11 cellular contexts compared by ENCODE assay signal in genomic region chr1:207754011-207754410, GRCh38. TPM values are rescaled to one million over a fixed set of nuclear protein-coding genes. Genes with fewer than 3 reads are reported as not detected.
DNase-seq lines count a peak whose midpoint lies in the region; ATAC-seq, FAIRE-seq and TF ChIP-seq lines count a peak whose summit lies in the region.
"Had no signal": no experiment of that assay in that cellular context is flagged by ENCODE, and none has a peak within 500 bp of the region (broad histone marks: within the 10 kb centered on the region; RNA-seq: fewer than 3 reads in every experiment).

No MANE protein-coding gene starts in this region.

- intact Hi-C loops in spleen (cut with DNase I; ENCODE audit: low total_unique reads): no loop called here

- peaks cover 48% of the 10 kb centered on the region for H4K20me1 ChIP-seq in astrocyte (ENCODE audit: insufficient read depth, low read length)

- peak overlapping the region; percentile 5; the same call in 1 of the 2 replicates for H3K4me3 ChIP-seq in AG04450 (ENCODE audit: low read depth, low read length)
- H3K4me3 ChIP-seq in HUES48 (ENCODE audit: low read depth, low read length): peak overlapping the region; percentile 98
- no peak overlapping the region for H3K4me3 ChIP-seq in astrocyte (ENCODE audit: insufficient read depth, low read depth, low read length)
- peak overlapping the region in 1 of 8 donors; percentile 85 for H3K4me3 ChIP-seq in spleen

- H3K9me3 ChIP-seq in AG04450 (ENCODE audit: control insufficient read depth, insufficient read depth, low read length) (no peaks in the 10 kb centered on the region; the same call in 1 of the 2 replicates), HUES48 (ENCODE audit: control insufficient read depth, insufficient read depth, low read length) (no peaks in the 10 kb centered on the region), astrocyte (ENCODE audit: insufficient read depth, low read depth, low read length) (no peaks in the 10 kb centered on the region), spleen (no peaks in the 10 kb centered on the region)

- no peaks in the 10 kb centered on the region for H3K27me3 Mint-ChIP-seq in astrocyte (ENCODE audit: low read depth, unreplicated experiment)
- no peaks in the 10 kb centered on the region for H3K27me3 Mint-ChIP-seq in memory B cell

- H3K27ac ChIP-seq in AG04450 (ENCODE audit: low read depth, low read length) (no peak overlapping the region), HUES48 (ENCODE audit: low read depth, low read length) (no peak overlapping the region), astrocyte (ENCODE audit: low read depth, low read length) (no peak overlapping the region), spleen (peak overlapping the region in 3 of 8 donors; percentile 63 to 98 (median 64))

- no peaks in the 10 kb centered on the region for H3K36me3 Mint-ChIP-seq in astrocyte (ENCODE audit: low read depth, unreplicated experiment)
- H3K36me3 Mint-ChIP-seq in memory B cell: peaks cover 6% of the 10 kb centered on the region

- H3K4me3 Mint-ChIP-seq in astrocyte (ENCODE audit: unreplicated experiment) (peak overlapping the region; percentile 99), memory B cell (no peak overlapping the region)

- TF ChIP-seq POLR2A in spleen (IDR thresholded peaks at IDR 0.05): no peak

- no peak for FAIRE-seq in astrocyte (lab: Jason Lieb, UNC)
- FAIRE-seq: islet of Langerhans had no signal

- no peak overlapping the region for H2AFZ ChIP-seq in astrocyte (ENCODE audit: low read depth, low read length)

- TF ChIP-seq CTCF in AG04450 (IDR thresholded peaks at IDR 0.05; ENCODE audit: low read depth, low read length): no peak
- no peak for TF ChIP-seq CTCF in astrocyte (IDR thresholded peaks at IDR 0.05; ENCODE audit: insufficient read depth, low read depth, low read length)
- TF ChIP-seq CTCF in spleen (IDR thresholded peaks at IDR 0.05 in 8 of 11, conservative IDR thresholded peaks at IDR 0.05 in 3 of 11): no peak

- H3K9me3 Mint-ChIP-seq in astrocyte (ENCODE audit: unreplicated experiment) (no peaks in the 10 kb centered on the region), memory B cell (no peaks in the 10 kb centered on the region)

- H3K4me2 ChIP-seq in astrocyte (ENCODE audit: low read length): peak overlapping the region; percentile 14

- 75 to 83% (median 83%) methylated on average over 4 of the region's 4 CpGs for WGBS in spleen, 5 donors

- CTCF ChIA-PET in AG04450 (lab: Charles Lee): interaction anchor here (0.7 to 0.8 kb wide), 2 partner anchors 43 to 209 kb away, joined by 3 to 15 read pairs; no protein-coding TSS in a partner anchor

- DNase-seq in AG04450 (ENCODE audit: low read depth, low spot score) (no peak), astrocyte (ENCODE audit: low read depth) (no peak), memory B cell (ENCODE audit: low spot score in 2 of 2) (no peak), KBM-7 (no peak), HPDE6-E6E7 (ENCODE audit: extremely low spot score) (no peak), spleen (no peak)
- DNase-seq: activated CD4-positive, alpha-beta T cell treated with anti-CD3 and anti-CD28 coated beads for 48 hours; DMS 273 treated with DMSO at 0.1 percent for 48 hours had no signal

- H3K36me3 ChIP-seq in HUES48 (ENCODE audit: control insufficient read depth, insufficient read depth, low read length) (peaks cover 28% of the 10 kb centered on the region), astrocyte (ENCODE audit: insufficient read depth, low read length) (no peaks in the 10 kb centered on the region), spleen (peaks cover 0 to 23% (median 12%) of the 10 kb centered on the region in 6 donors)

- H3K9ac ChIP-seq in HUES48 (ENCODE audit: low read depth, low read length): no peak overlapping the region
- H3K9ac ChIP-seq in astrocyte (ENCODE audit: low read length): no peak overlapping the region

- POLR2A ChIA-PET in AG04450 (lab: Yijun Ruan, JAX): interaction anchor here (0.6 kb wide), 1 partner anchor 121 kb away, joined by 3 read pairs; no protein-coding TSS in a partner anchor

- no peaks in the 10 kb centered on the region for H3K27me3 ChIP-seq in AG04450 (ENCODE audit: control insufficient read depth, insufficient read depth, low read length)
- no peaks in the 10 kb centered on the region for H3K27me3 ChIP-seq in HUES48 (ENCODE audit: control insufficient read depth, insufficient read depth, low read length)
- H3K27me3 ChIP-seq in astrocyte (ENCODE audit: insufficient read depth, low read length): no peaks in the 10 kb centered on the region
- H3K27me3 ChIP-seq in spleen (replicated peaks in 1 of 7): no peaks in the 10 kb centered on the region

- peaks cover 36% of the 10 kb centered on the region for H3K4me1 ChIP-seq in HUES48 (ENCODE audit: control insufficient read depth, insufficient read depth, low read length)
- peaks cover 8% of the 10 kb centered on the region for H3K4me1 ChIP-seq in astrocyte (ENCODE audit: insufficient read depth, low read length)
- H3K4me1 ChIP-seq in spleen: peaks cover 15 to 83% (median 58%) of the 10 kb centered on the region in 6 donors

- peaks cover 23% of the 10 kb centered on the region for H3K4me1 Mint-ChIP-seq in astrocyte (ENCODE audit: low read depth, unreplicated experiment)
- H3K4me1 Mint-ChIP-seq in memory B cell: peaks cover 28% of the 10 kb centered on the region

- H3K79me2 ChIP-seq in astrocyte (ENCODE audit: insufficient read depth, low read length): peaks cover 51% of the 10 kb centered on the region

- no peak for ATAC-seq in memory B cell (ENCODE audit: low read depth)
- no peak for ATAC-seq in GM19328 (IDR thresholded peaks at IDR 0.05; ENCODE audit: unreplicated experiment)

- H3K27ac Mint-ChIP-seq in astrocyte (ENCODE audit: unreplicated experiment) (no peak overlapping the region), memory B cell (peak overlapping the region; percentile 36)

- in situ Hi-C loops in KBM-7 (cut with MboI; ENCODE audit: low pct_unique_long_range_greater_than_20kb, low sequenced_read_pairs): no loop called here

RNA-seq across cellular contexts. Expression of gene CD46, which starts 2.2 kb away (rescaled TPM):
- polyA plus RNA-seq in AG04450 (2011; rRNA removed) (112 and 148 TPM in 2 replicates), spleen (10 to 100 TPM; 63.4 to 73.4 (median 64.8) TPM)
- polyA minus RNA-seq in AG04450 (2011; rRNA and poly(A)+ RNA removed): 25.4 and 60.6 TPM in 2 replicates
- total RNA-seq in astrocyte (175 and 176 TPM in 2 replicates), spleen (100 to 1,000 TPM; 159 to 218 (median 199) TPM)
